In genomic region chr3:152269423-152270144, GRCh38 we compare ENCODE assay signal across 8 cellular contexts. TPM values are rescaled to one million over a fixed set of nuclear protein-coding genes. Genes with fewer than 3 reads are reported as not detected.
DNase-seq lines count a peak whose midpoint lies in the region; ATAC-seq and TF ChIP-seq lines count a peak whose summit lies in the region.

No MANE protein-coding gene starts in this region.

- peak overlapping the region; percentile 92 for H3K9ac ChIP-seq in endocrine pancreas (ENCODE audit: control insufficient read depth, insufficient read depth, low read length)

- TF ChIP-seq CTCF in WERI-Rb-1 (IDR thresholded peaks at IDR 0.05; ENCODE audit: low read depth, low read length), result no peak
- TF ChIP-seq CTCF in tibial artery (IDR thresholded peaks at IDR 0.05), result no peak

- H3K9me3 Mint-ChIP-seq in activated CD8-positive, alpha-beta memory T cell treated with anti-CD3 and anti-CD28 coated beads, Interleukin-2, amount 10 ng/mL, durations not matched to agents 7 days and 5 days (ENCODE audit: low read depth), result no peaks in the 10 kb centered on the region

- CTCF ChIA-PET in activated CD8-positive, alpha-beta memory T cell treated with anti-CD3 and anti-CD28 coated beads, Interleukin-2, amount 10 ng/mL, durations not matched to agents 7 days and 5 days (lab: Charles Lee), result interaction anchor here (0.8 to 3.0 kb wide), 9 partner anchors 10 to 86 kb away, joined by 3 to 22 read pairs (median 4); no protein-coding TSS in a partner anchor

- WGBS in mesodermal cell (ENCODE audit: insufficient coverage in 2 of 2), 2 experiments, result 0% methylated on average over 11 to 14 of the region's 26 CpGs

- intact Hi-C loops in tibial artery (cut with DNase I; ENCODE audit: low total_unique reads), result loop anchor here (10.0 kb wide), 2 partner anchors 135 to 195 kb away; no protein-coding TSS in a partner anchor

- H3K4me1 Mint-ChIP-seq in activated CD8-positive, alpha-beta memory T cell treated with anti-CD3 and anti-CD28 coated beads, Interleukin-2, amount 10 ng/mL, durations not matched to agents 7 days and 5 days, result peaks cover 50% of the 10 kb centered on the region

- H3K4me1 ChIP-seq in endocrine pancreas (ENCODE audit: control insufficient read depth, insufficient read depth, low read length) (peaks cover 35% of the 10 kb centered on the region), mesodermal cell (ENCODE audit: control insufficient read depth, insufficient read depth, low read length, poor library complexity, severe bottlenecking) (peaks cover 27% of the 10 kb centered on the region), tibial artery (peaks cover 0 to 49% (median 12%) of the 10 kb centered on the region in 4 donors)

- H3K9me3 ChIP-seq in WERI-Rb-1 (ENCODE audit: severe bottlenecking) (no peaks in the 10 kb centered on the region), endocrine pancreas (ENCODE audit: control insufficient read depth, low read length) (no peaks in the 10 kb centered on the region), mesodermal cell (ENCODE audit: control insufficient read depth, low read length) (no peaks in the 10 kb centered on the region), tibial artery (no peaks in the 10 kb centered on the region)

- peak overlapping the region; percentile 96 for H3K27ac Mint-ChIP-seq in activated CD8-positive, alpha-beta memory T cell treated with anti-CD3 and anti-CD28 coated beads, Interleukin-2, amount 10 ng/mL, durations not matched to agents 7 days and 5 days

- no peak overlapping the region for H3K27ac ChIP-seq in WERI-Rb-1
- peak overlapping the region; percentile 96 for H3K27ac ChIP-seq in mesodermal cell (ENCODE audit: low read depth, low read length, severe bottlenecking)
- peak overlapping the region; percentile 93 to 99 for H3K27ac ChIP-seq in tibial artery

- H3K27me3 ChIP-seq in WERI-Rb-1 (ENCODE audit: insufficient read depth, low read depth, severe bottlenecking), result peaks cover 36% of the 10 kb centered on the region
- H3K27me3 ChIP-seq in endocrine pancreas (ENCODE audit: control insufficient read depth, insufficient read depth, low read length), result no peaks in the 10 kb centered on the region
- H3K27me3 ChIP-seq in tibial artery, result no peaks in the 10 kb centered on the region

- peak overlapping the region; percentile 79 for H3K4me3 Mint-ChIP-seq in activated CD8-positive, alpha-beta memory T cell treated with anti-CD3 and anti-CD28 coated beads, Interleukin-2, amount 10 ng/mL, durations not matched to agents 7 days and 5 days

- peak overlapping the region; percentile 67 for H3K4me3 ChIP-seq in WERI-Rb-1 (ENCODE audit: low read depth, low read length)
- H3K4me3 ChIP-seq in endocrine pancreas (ENCODE audit: control insufficient read depth, insufficient read depth, low read length), result peak overlapping the region; percentile 98
- peak overlapping the region; percentile 78 for H3K4me3 ChIP-seq in mesodermal cell (ENCODE audit: extremely low read depth, insufficient read depth, low read length, poor library complexity, severe bottlenecking)
- H3K4me3 ChIP-seq in tibial artery, result peak overlapping the region; percentile 71 to 80

- peak; percentile 32 for ATAC-seq in activated CD8-positive, alpha-beta memory T cell treated with anti-CD3 and anti-CD28 coated beads, Interleukin-2, amount 10 ng/mL, durations not matched to agents 7 days and 5 days
- ATAC-seq in HG02870 (IDR thresholded peaks at IDR 0.05; ENCODE audit: unreplicated experiment), result peak; percentile 8

- H3K36me3 ChIP-seq in WERI-Rb-1 (no peaks in the 10 kb centered on the region), endocrine pancreas (ENCODE audit: control insufficient read depth, insufficient read depth, low read length) (no peaks in the 10 kb centered on the region), mesodermal cell (ENCODE audit: control insufficient read depth, insufficient read depth, low read length) (no peaks in the 10 kb centered on the region), tibial artery (no peaks in the 10 kb centered on the region)

- H3K36me3 Mint-ChIP-seq in activated CD8-positive, alpha-beta memory T cell treated with anti-CD3 and anti-CD28 coated beads, Interleukin-2, amount 10 ng/mL, durations not matched to agents 7 days and 5 days, result peaks cover 43% of the 10 kb centered on the region

- H3K27me3 Mint-ChIP-seq in activated CD8-positive, alpha-beta memory T cell treated with anti-CD3 and anti-CD28 coated beads, Interleukin-2, amount 10 ng/mL, durations not matched to agents 7 days and 5 days, result no peaks in the 10 kb centered on the region

- DNase-seq in activated CD8-positive, alpha-beta memory T cell treated with anti-CD3 and anti-CD28 coated beads, Interleukin-2, amount 10 ng/mL, durations not matched to agents 7 days and 5 days, result peak; percentile 59
- DNase-seq in activated CD8-positive, alpha-beta memory T cell treated with anti-CD3 and anti-CD28 coated beads, Interleukin-2, amount 50 U/mL, for 4 hours, result no peak
- DNase-seq in NCI-H2029 treated with DMSO at 0.1 percent for 48 hours (lab: John Stamatoyannopoulos, UW) (peak; percentile 41), WERI-Rb-1 (no peak), tibial artery (peak; percentile 73 to 86)

RNA-seq across cellular contexts. Expression of gene MBNL1, which starts 0.9 kb away (rescaled TPM):
- total RNA-seq in activated CD8-positive, alpha-beta memory T cell treated with anti-CD3 and anti-CD28 coated beads, Interleukin-2, amount 10 ng/mL, durations not matched to agents 7 days and 5 days, result 100 to 1,000 TPM; 370 to 398 TPM
- 32.9 TPM for polyA plus RNA-seq in mesodermal cell (2013, experiment 1 of 2)
- 28.3 TPM for polyA plus RNA-seq in mesodermal cell (2013, experiment 2 of 2)

Comparison
In these comparisons a context has a peak if more than half of its experiments do, and no peak if none do; other contexts are left out.
1. DNase-seq: peak in activated CD8-positive, alpha-beta memory T cell treated with anti-CD3 and anti-CD28 coated beads, Interleukin-2, amount 10 ng/mL, durations not matched to agents 7 days and 5 days (single experiment), NCI-H2029 treated with DMSO at 0.1 percent for 48 hours (single experiment) and tibial artery (2 of 2); none in activated CD8-positive, alpha-beta memory T cell treated with anti-CD3 and anti-CD28 coated beads, Interleukin-2, amount 50 U/mL, for 4 hours (single experiment) and WERI-Rb-1 (single experiment).
2. Peak in every context shown above with its lines, with median percentiles within 50 percentile points of each other: H3K4me3 ChIP-seq.